Comparison of ENCODE assay signal across 21 cellular contexts in the genomic region with DNA sequence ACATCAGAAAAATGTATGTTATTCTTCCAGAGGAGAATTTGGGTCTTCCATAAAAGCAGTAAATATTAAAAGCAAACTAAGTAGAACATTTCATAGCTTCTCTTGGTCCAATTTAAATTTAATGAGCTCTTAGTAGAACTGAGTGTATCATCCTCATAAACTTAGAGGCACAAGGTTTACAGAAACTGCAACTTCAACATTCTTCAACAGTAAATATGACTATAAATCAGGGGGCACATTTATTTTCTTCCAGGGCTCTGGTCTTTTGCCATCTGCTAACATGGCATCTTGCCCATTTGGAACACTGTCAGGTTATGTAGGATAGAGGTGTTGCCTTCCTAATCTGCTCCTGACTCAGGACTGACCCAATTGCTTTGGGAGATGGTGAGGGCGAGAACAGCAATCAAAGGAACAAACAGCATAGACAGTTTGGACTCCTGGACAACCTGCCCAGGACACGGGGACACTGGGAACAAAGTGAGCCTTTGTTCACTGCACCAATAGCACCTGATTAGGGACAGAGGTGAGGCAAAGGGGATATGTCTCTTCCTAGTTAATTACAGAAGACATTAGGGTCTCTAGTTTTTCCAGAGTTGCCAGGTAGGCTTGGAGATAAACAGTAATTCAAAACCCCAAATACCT.
"Had no signal": no experiment of that assay in that cellular context is flagged by ENCODE, and none has a peak within 500 bp of the region (broad histone marks: within the 10 kb centered on the region; RNA-seq: fewer than 3 reads in every experiment).

No MANE protein-coding gene starts in this region.

- H3K27me3 Mint-ChIP-seq: activated T-cell treated with anti-CD3 and anti-CD28 coated beads, Interleukin-2, amount 50 U/mL, for 24 hours; activated T-helper 17 cell treated with anti-CD3 and anti-CD28 coated beads, Interleukin-2, amount 50 U/mL, for 72 hours; brain; memory B cell; stimulated activated naive CD8-positive, alpha-beta T cell treated with anti-CD3 and anti-CD28 coated beads, Interleukin-15, Interleukin-2, amounts not matched to agents 100 ng/mL and 50 ng/mL, for 24 hours had no signal

- H3K4me3 Mint-ChIP-seq: activated T-cell treated with anti-CD3 and anti-CD28 coated beads, Interleukin-2, amount 50 U/mL, for 24 hours; activated T-helper 17 cell treated with anti-CD3 and anti-CD28 coated beads, Interleukin-2, amount 50 U/mL, for 72 hours; brain; memory B cell; nephron; stimulated activated naive CD8-positive, alpha-beta T cell treated with anti-CD3 and anti-CD28 coated beads, Interleukin-15, Interleukin-2, amounts not matched to agents 100 ng/mL and 50 ng/mL, for 24 hours had no signal

- H3K4me3 ChIP-seq: ovary, prostate gland, thyroid gland had no signal

- H3K27ac ChIP-seq: foreskin keratinocyte, neutrophil, ovary, prostate gland, thyroid gland had no signal

- FAIRE-seq: keratinocyte had no signal

- H3K4me1 ChIP-seq: foreskin keratinocyte, prostate gland, thyroid gland had no signal

- H3K9me3 ChIP-seq: neutrophil, ovary, prostate gland, thyroid gland had no signal

- H3K36me3 Mint-ChIP-seq: activated naive CD4-positive, alpha-beta T cell treated with anti-CD3 and anti-CD28 coated beads, Interleukin-2, amount 50 U/mL, for 72 hours; brain; memory B cell had no signal

- H3K9me3 Mint-ChIP-seq: brain, nephron had no signal

- H3K36me3 ChIP-seq: neutrophil, ovary, prostate gland, thyroid gland had no signal

- H3K4me1 Mint-ChIP-seq: activated T-helper 17 cell treated with anti-CD3 and anti-CD28 coated beads, Interleukin-2, amount 50 U/mL, for 72 hours; brain; memory B cell; nephron had no signal

- H3K27ac Mint-ChIP-seq: activated naive CD4-positive, alpha-beta T cell treated with anti-CD3 and anti-CD28 coated beads, Interleukin-2, amount 50 U/mL, for 72 hours; activated T-cell treated with anti-CD3 and anti-CD28 coated beads, Interleukin-2, amount 50 U/mL, for 24 hours; activated T-helper 17 cell treated with anti-CD3 and anti-CD28 coated beads, Interleukin-2, amount 50 U/mL, for 72 hours; brain; memory B cell; stimulated activated naive CD8-positive, alpha-beta T cell treated with anti-CD3 and anti-CD28 coated beads, Interleukin-15, Interleukin-2, amounts not matched to agents 100 ng/mL and 50 ng/mL, for 24 hours had no signal

- ATAC-seq: activated naive CD4-positive, alpha-beta T cell treated with anti-CD3 and anti-CD28 coated beads, Interleukin-2, amount 50 U/mL, for 72 hours; activated T-helper 17 cell treated with anti-CD3 and anti-CD28 coated beads, Interleukin-2, amount 50 U/mL, for 72 hours; foreskin keratinocyte; left colon had no signal

- DNase-seq: activated CD4-positive, alpha-beta T cell treated with anti-CD3 and anti-CD28 coated beads for 1 hour; activated CD8-positive, alpha-beta memory T cell treated with anti-CD3 and anti-CD28 coated beads for 24 hours; activated CD8-positive, alpha-beta memory T cell treated with anti-CD3 and anti-CD28 coated beads, Interleukin-2, amount 50 U/mL, for 4 hours; activated T-cell treated with anti-CD3 and anti-CD28 coated beads, Interleukin-2, amount 50 U/mL, for 24 hours; aorta; erythroblast; foreskin keratinocyte; ovary; stimulated activated CD4-positive, alpha-beta T cell treated with anti-CD3 and anti-CD28 coated beads, Interleukin-12 subunit alpha, Interleukin-12 subunit beta, amount 100 ng/mL, for 4 hours; substantia nigra; thyroid gland had no signal

- H3K27me3 ChIP-seq: foreskin keratinocyte, neutrophil, ovary, thyroid gland had no signal
